In genomic region chr5:134140530-134141201, GRCh38 we compare ENCODE assay signal across 9 cellular contexts. TPM values are rescaled to one million over a fixed set of nuclear protein-coding genes. Genes with fewer than 3 reads are reported as not detected.
DNase-seq lines count a peak whose midpoint lies in the region; ATAC-seq, FAIRE-seq and TF ChIP-seq lines count a peak whose summit lies in the region.
"Had no signal": no experiment of that assay in that cellular context is flagged by ENCODE, and none has a peak within 500 bp of the region (broad histone marks: within the 10 kb centered on the region; RNA-seq: fewer than 3 reads in every experiment).

No MANE protein-coding gene starts in this region.

- TF ChIP-seq POLR2A in GM12878 (IDR thresholded peaks at IDR 0.05; ENCODE audit: low read depth, low read length) (peak; percentile 41; the same call in 1 of the 2 replicates), spleen (IDR thresholded peaks at IDR 0.05) (no peak)

- H3K36me3 ChIP-seq in MG63: peaks cover 87% of the 10 kb centered on the region
- H3K36me3 ChIP-seq in GM12878 (ENCODE audit: control insufficient read depth in 2 of 2, insufficient read depth in 2 of 2, low read length in 1 of 2): peaks cover 33 to 49% of the 10 kb centered on the region in 2 experiments
- peaks cover 0 to 97% (median 54%) of the 10 kb centered on the region in 6 donors for H3K36me3 ChIP-seq in spleen

- H3K9me3 ChIP-seq in CD4-positive, alpha-beta T cell (ENCODE audit: control insufficient read depth, low read length): no peaks in the 10 kb centered on the region
- H3K9me3 ChIP-seq in MG63 (no peaks in the 10 kb centered on the region), GM12878 (replicated peaks; ENCODE audit: control insufficient read depth, insufficient read depth, low read length) (no peaks in the 10 kb centered on the region), spleen (no peaks in the 10 kb centered on the region)

- H4K20me1 ChIP-seq in GM12878 (ENCODE audit: control insufficient read depth, insufficient read depth): no peaks in the 10 kb centered on the region

- POLR2A ChIA-PET in CD4-positive, alpha-beta T cell (lab: Charles Lee): interaction anchor here (0.8 to 24.9 kb wide), 7 partner anchors 9 to 136 kb away, joined by 3 to 350 read pairs (median 5); partner anchors contain the start of genes SKP1 and VDAC1
- POLR2A ChIA-PET in GM12878 (lab: Charles Lee): interaction anchor here (1.2 to 19.5 kb wide), 7 partner anchors 9 to 100 kb away, joined by 4 to 291 read pairs (median 15); partner anchors contain the start of gene TCF7

- 13% methylated on average over 8 of the region's 8 CpGs for WGBS in GM12878 (ENCODE audit: insufficient coverage, insufficient replicate concordance, low lambda C conversion rate, missing lambda C conversion rate)
- WGBS in spleen, 5 donors: 7 to 26% (median 21%) methylated on average over 6 to 8 of the region's 8 CpGs

- peak overlapping the region; percentile 96 for H3K27ac ChIP-seq in CD4-positive, alpha-beta T cell (ENCODE audit: low read depth, low read length)
- peak overlapping the region; percentile 90 for H3K27ac ChIP-seq in GM12878 (ENCODE audit: control insufficient read depth, insufficient read depth)
- peak overlapping the region in 6 of 8 donors; percentile 24 to 88 (median 48) for H3K27ac ChIP-seq in spleen

- H3K27me3 Mint-ChIP-seq in CD4-positive, alpha-beta T cell: no peaks in the 10 kb centered on the region

- peak in 9 of 10 experiments; percentile 43 to 62 (median 50) for DNase-seq in CD4-positive, alpha-beta T cell
- DNase-seq in MG63 (peak; percentile 75), SW480 (ENCODE audit: low spot score) (peak; percentile 79), GM12878 (ENCODE audit: low read depth, low spot score) (no peak), iPS DF 19.7 (ENCODE audit: low read depth, low spot score) (peak; percentile 20), spleen (peak; percentile 85)

- peak overlapping the region; percentile 36 for H3K4me3 Mint-ChIP-seq in CD4-positive, alpha-beta T cell
- H3K4me3 Mint-ChIP-seq: T-helper 1 cell treated with Interleukin-12 subunit alpha and Interleukin-12 subunit beta and Interleukin-4 antibody, amounts not matched to agents 30 μg/mL and 1 μg/mL, for 36 hours had no signal

- no peaks in the 10 kb centered on the region for H3K27me3 ChIP-seq in CD4-positive, alpha-beta T cell (ENCODE audit: control insufficient read depth, insufficient read depth, low read length)
- H3K27me3 ChIP-seq in MG63 (no peaks in the 10 kb centered on the region), GM12878 (replicated peaks in 1 of 2; ENCODE audit: control insufficient read depth in 2 of 2, insufficient read depth in 2 of 2, low read length in 1 of 2) (no peaks in the 10 kb centered on the region), spleen (replicated peaks in 1 of 7) (no peaks in the 10 kb centered on the region)

- no peak overlapping the region for H3K4me2 ChIP-seq in GM12878 (ENCODE audit: control insufficient read depth, insufficient read depth)

- peak; percentile 94 for FAIRE-seq in GM12878 (lab: Jason Lieb, UNC)

- intact Hi-C loops in CD4-positive, alpha-beta T cell (cut with DNase I, micrococcal nuclease): loop anchor here in 1 of 2 experiments (1.0 to 2.0 kb wide), 2 partner anchors 38 to 101 kb away; no protein-coding TSS in a partner anchor
- intact Hi-C loops in GM12878 (cut with micrococcal nuclease; ENCODE audit: unreplicated experiment) (loop anchor here (1.0 kb wide), 1 partner anchor 101 kb away; no protein-coding TSS in a partner anchor), spleen (cut with DNase I; ENCODE audit: low total_unique reads) (loop anchor here (5.0 kb wide), 1 partner anchor 98 kb away; no protein-coding TSS in a partner anchor)

- H3K9me3 Mint-ChIP-seq in CD4-positive, alpha-beta T cell: no peaks in the 10 kb centered on the region
- H3K9me3 Mint-ChIP-seq: T-helper 1 cell treated with Interleukin-12 subunit alpha and Interleukin-12 subunit beta and Interleukin-4 antibody, amounts not matched to agents 30 μg/mL and 1 μg/mL, for 36 hours had no signal

- peaks cover 80% of the 10 kb centered on the region for H3K4me1 Mint-ChIP-seq in CD4-positive, alpha-beta T cell (ENCODE audit: low read depth)

- no peak overlapping the region for H3K4me3 ChIP-seq in MG63
- no peak overlapping the region for H3K4me3 ChIP-seq in GM12878
- H3K4me3 ChIP-seq in spleen: no peak overlapping the region

- no TSS peak for BruUV-seq in GM12878 (replicated peaks; lab: Mats Ljungman, UMichigan)

- peak; percentile 49 for ATAC-seq in CD4-positive, alpha-beta T cell (ENCODE audit: poor library complexity)
- ATAC-seq in GM19455 (IDR thresholded peaks at IDR 0.05; ENCODE audit: unreplicated experiment) (peak; percentile 41), GM12878 (peak; percentile 68), HG03135 (IDR thresholded peaks at IDR 0.05; ENCODE audit: unreplicated experiment) (no peak)

- TF ChIP-seq EP300 in GM12878 (IDR thresholded peaks at IDR 0.05; ENCODE audit: borderline replicate concordance in 1 of 2, control insufficient read depth in 1 of 2, low read depth in 2 of 2, low read length in 2 of 2): no peak

- H3K4me1 ChIP-seq in GM12878 (ENCODE audit: control insufficient read depth, insufficient read depth, low read length) (peaks cover 50% of the 10 kb centered on the region), spleen (peaks cover 19 to 79% (median 56%) of the 10 kb centered on the region in 6 donors)

- CTCF ChIA-PET in CD4-positive, alpha-beta T cell (lab: Charles Lee): interaction anchor here (0.8 to 8.3 kb wide), 23 partner anchors 9 to 114 kb away, joined by 3 to 114 read pairs (median 7); no protein-coding TSS in a partner anchor
- CTCF ChIA-PET in GM12878 (lab: Yijun Ruan, JAX): interaction anchor here (0.8 to 24.1 kb wide), 17 partner anchors 10 to 171 kb away, joined by 3 to 792 read pairs (median 7); partner anchors contain the start of gene TCF7

- TF ChIP-seq RAD21 in GM12878 (IDR thresholded peaks at IDR 0.05; ENCODE audit: insufficient read depth, low read depth, low read length): peak; percentile 82

- no peak overlapping the region for H2AFZ ChIP-seq in GM12878 (ENCODE audit: control insufficient read depth, low read depth, low read length)

- SMC1A ChIA-PET in GM12878 (lab: Charles Lee; ENCODE audit: uncharacterized antibody, unreplicated experiment): interaction anchor here (0.8 to 21.6 kb wide), 14 partner anchors 9 to 155 kb away, joined by 3 to 441 read pairs (median 5); no protein-coding TSS in a partner anchor

- in situ Hi-C loops in GM12878 (cut with MboI): no loop called here

- H3K27ac Mint-ChIP-seq in CD4-positive, alpha-beta T cell: peak overlapping the region; percentile 98
- H3K27ac Mint-ChIP-seq: T-helper 1 cell treated with Interleukin-12 subunit alpha and Interleukin-12 subunit beta and Interleukin-4 antibody, amounts not matched to agents 30 μg/mL and 1 μg/mL, for 36 hours had no signal

- TF ChIP-seq CTCF in CD4-positive, alpha-beta T cell (IDR thresholded peaks at IDR 0.05): peak; percentile 72
- TF ChIP-seq CTCF in GM12878 (IDR thresholded peaks at IDR 0.05 in 2 of 3, conservative IDR thresholded peaks at IDR 0.05 in 1 of 3; ENCODE audit: control insufficient read depth in 2 of 3, extremely low read depth in 1 of 3, insufficient read depth in 1 of 3, low read depth in 3 of 3, low read length in 3 of 3): peak; percentile 78 to 83 (median 80)
- peak; percentile 49 to 90 (median 80) for TF ChIP-seq CTCF in spleen (IDR thresholded peaks at IDR 0.05 in 8 of 11, conservative IDR thresholded peaks at IDR 0.05 in 3 of 11)

- RAD21 ChIA-PET in GM12878 (lab: Charles Lee; ENCODE audit: unreplicated experiment): interaction anchor here (0.8 to 12.6 kb wide), 10 partner anchors 8 to 244 kb away, joined by 3 to 200 read pairs (median 12); partner anchors contain the start of gene TCF7

- H3K9ac ChIP-seq in GM12878 (ENCODE audit: control insufficient read depth, insufficient read depth, low read length): no peak overlapping the region; the same call in 1 of the 2 replicates

- peaks cover 16% of the 10 kb centered on the region for H3K79me2 ChIP-seq in GM12878 (ENCODE audit: control insufficient read depth, insufficient read depth, low read length)

- peaks cover 100% of the 10 kb centered on the region for H3K36me3 Mint-ChIP-seq in CD4-positive, alpha-beta T cell (ENCODE audit: low read depth)

RNA-seq across cellular contexts. Expression of gene TCF7, which starts 26.2 kb away (rescaled TPM):
- total RNA-seq in CD4-positive, alpha-beta T cell: 100 to 1,000 TPM; 480 to 493 TPM
- 8.9 and 12.0 TPM in 2 replicates for total RNA-seq in MG63 (2014; rRNA removed; shearing (Covaris generic); ENCODE audit: low replicate concordance)
- 344 and 364 TPM in 2 replicates for total RNA-seq in GM12878 (2013; cell fraction: nucleolus; rRNA removed)
- total RNA-seq in GM12878 (2014; rRNA removed) (19.6 and 21.6 TPM in 2 replicates), GM12878 (2014; rRNA removed; fragmentation: Illumina TruSeq; extraction: Trizol) (23.3 and 24.0 TPM in 2 replicates), GM12878 (2021) (60.2 and 63.5 TPM in 2 replicates), spleen (10 to 100 TPM; 29.0 to 88.3 (median 53.7) TPM)
- polyA plus RNA-seq in GM12878 (2011; ENCODE audit: low read depth): 26.0 TPM
- polyA plus RNA-seq in GM12878 (2011; rRNA removed) (20.5 and 34.6 TPM in 2 replicates), GM12878 (2014; fragmentation: Illumina TruSeq; extraction: Trizol) (44.1 and 59.3 TPM in 2 replicates), GM12878 (2014; fragmentation: Nextera tagmentation; extraction: Ambion mirVana) (10 to 100 TPM in 1 of 2 experiments, 1 to 10 TPM in 1; 10.0 to 13.2 TPM), GM12878 (2014; rRNA removed) (29.0 and 37.6 TPM in 2 replicates), GM12878 (2016; fragmentation: Nextera tagmentation; extraction: Ambion mirVana) (10 to 100 TPM; 22.7 to 23.2 TPM), spleen (10 to 100 TPM; 13.7 to 24.3 (median 18.1) TPM)
- polyA plus RNA-seq in GM12878 (2011; cell fraction: cytosol; rRNA removed): 27.6 and 32.9 TPM in 2 replicates
- polyA plus RNA-seq in GM12878 (2011; cell fraction: nucleus; rRNA removed): 62.1 and 64.0 TPM in 2 replicates
- 52.2 and 55.4 TPM in 2 replicates for polyA plus RNA-seq in GM12878 (2012)
- polyA minus RNA-seq in GM12878 (2011; rRNA and poly(A)+ RNA removed): 52.8 and 74.5 TPM in 2 replicates
- polyA minus RNA-seq in GM12878 (2011; cell fraction: cytosol; rRNA and poly(A)+ RNA removed): 25.0 and 25.4 TPM in 2 replicates
- polyA minus RNA-seq in GM12878 (2011; cell fraction: nucleus; rRNA and poly(A)+ RNA removed): 60.7 and 103 TPM in 2 replicates

RNA-seq across cellular contexts. Expression of gene SKP1, which starts 36.1 kb away (rescaled TPM):
- total RNA-seq in CD4-positive, alpha-beta T cell: 100 to 1,000 TPM; 303 to 314 TPM
- 939 and 1,191 TPM in 2 replicates for total RNA-seq in MG63 (2014; rRNA removed; shearing (Covaris generic); ENCODE audit: low replicate concordance)
- total RNA-seq in GM12878 (2013; cell fraction: nucleolus; rRNA removed): 141 and 142 TPM in 2 replicates
- total RNA-seq in GM12878 (2014; rRNA removed): 100 and 114 TPM in 2 replicates
- total RNA-seq in GM12878 (2014; rRNA removed; fragmentation: Illumina TruSeq; extraction: Trizol): 404 and 421 TPM in 2 replicates
- total RNA-seq in GM12878 (2021): 202 and 204 TPM in 2 replicates
- polyA plus RNA-seq in GM12878 (2011; ENCODE audit: low read depth): 197 TPM
- polyA plus RNA-seq in GM12878 (2011; rRNA removed): 351 and 383 TPM in 2 replicates
- polyA plus RNA-seq in GM12878 (2011; cell fraction: cytosol; rRNA removed): 151 TPM in 2 replicates
- polyA plus RNA-seq in GM12878 (2011; cell fraction: nucleus; rRNA removed): 163 and 175 TPM in 2 replicates
- 274 and 324 TPM in 2 replicates for polyA plus RNA-seq in GM12878 (2012)
- 617 and 795 TPM in 2 replicates for polyA plus RNA-seq in GM12878 (2014; fragmentation: Illumina TruSeq; extraction: Trizol)
- 1,000 to 10,000 TPM; 1,587 to 1,686 TPM for polyA plus RNA-seq in GM12878 (2014; fragmentation: Nextera tagmentation; extraction: Ambion mirVana)
- polyA plus RNA-seq in GM12878 (2014; rRNA removed): 305 and 398 TPM in 2 replicates
- polyA plus RNA-seq in GM12878 (2016; fragmentation: Nextera tagmentation; extraction: Ambion mirVana): 100 to 1,000 TPM; 868 to 919 TPM
- polyA minus RNA-seq in GM12878 (2011; rRNA and poly(A)+ RNA removed): 121 and 212 TPM in 2 replicates
- polyA minus RNA-seq in GM12878 (2011; cell fraction: cytosol; rRNA and poly(A)+ RNA removed): 60.8 and 63.6 TPM in 2 replicates
- 32.6 and 47.6 TPM in 2 replicates for polyA minus RNA-seq in GM12878 (2011; cell fraction: nucleus; rRNA and poly(A)+ RNA removed)
- 100 to 1,000 TPM; 121 to 246 (median 193) TPM for total RNA-seq in spleen
- polyA plus RNA-seq in spleen: 100 to 1,000 TPM; 142 to 354 (median 228) TPM
